Comparison of ENCODE assay signal across 28 cellular contexts in the genomic region with DNA sequence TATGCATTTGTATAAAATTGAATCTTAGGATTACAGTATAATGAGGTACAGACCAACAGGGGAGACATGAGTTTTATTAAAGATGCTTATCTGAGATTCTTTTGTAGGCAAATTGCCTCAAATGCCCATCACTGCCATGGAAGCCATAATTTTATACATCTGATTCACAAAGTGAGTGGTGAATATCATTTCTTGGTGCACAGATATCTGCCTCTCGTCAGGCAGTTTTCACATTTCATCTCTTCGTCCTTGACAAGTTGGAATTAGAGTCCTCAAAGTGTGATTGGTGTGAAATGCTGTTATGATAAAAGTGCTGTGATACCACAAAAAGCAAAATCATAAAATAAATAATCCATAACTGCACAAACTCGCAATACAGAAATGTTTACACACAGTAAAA.
"Had no signal": no experiment of that assay in that cellular context is flagged by ENCODE, and none has a peak within 500 bp of the region (broad histone marks: within the 10 kb centered on the region; RNA-seq: fewer than 3 reads in every experiment).

No MANE protein-coding gene starts in this region.

- H3K27ac Mint-ChIP-seq: stimulated activated effector memory CD8-positive, alpha-beta T cell treated with anti-CD3 and anti-CD28 coated beads, Interleukin-12 subunit alpha, Interleukin-12 subunit beta, amount 100 ng/mL, for 72 hours; stimulated activated memory B cell treated with anti-CD40 and anti-IgM and Interleukin-4, amounts not matched to agents 10 μg/mL and 1 μg/mL and 100 μg/mL, for 72 hours; stimulated activated naive B cell treated with anti-CD40 and anti-IgM and Interleukin-4, amounts not matched to agents 10 μg/mL and 1 μg/mL and 100 μg/mL, for 72 hours; stimulated activated naive CD8-positive, alpha-beta T cell treated with anti-CD3 and anti-CD28 coated beads, Interleukin-15, amount 100 ng/mL, for 72 hours; stimulated activated naive CD8-positive, alpha-beta T cell treated with anti-CD3 and anti-CD28 coated beads, Interleukin-15, Interleukin-2, amounts not matched to agents 100 ng/mL and 50 ng/mL, for 24 hours; type B pancreatic cell had no signal

- H3K4me1 Mint-ChIP-seq: stimulated activated effector memory CD8-positive, alpha-beta T cell treated with anti-CD3 and anti-CD28 coated beads, Interleukin-12 subunit alpha, Interleukin-12 subunit beta, amount 100 ng/mL, for 72 hours; stimulated activated memory B cell treated with anti-CD40 and anti-IgM and Interleukin-4, amounts not matched to agents 10 μg/mL and 1 μg/mL and 100 μg/mL, for 72 hours; stimulated activated naive B cell treated with anti-CD40 and anti-IgM and Interleukin-4, amounts not matched to agents 10 μg/mL and 1 μg/mL and 100 μg/mL, for 72 hours; stimulated activated naive CD8-positive, alpha-beta T cell treated with anti-CD3 and anti-CD28 coated beads, Interleukin-15, amount 100 ng/mL, for 72 hours had no signal

- H3K27me3 Mint-ChIP-seq: stimulated activated memory B cell treated with anti-CD40 and anti-IgM and Interleukin-4, amounts not matched to agents 10 μg/mL and 1 μg/mL and 100 μg/mL, for 72 hours; stimulated activated naive B cell treated with anti-CD40 and anti-IgM and Interleukin-4, amounts not matched to agents 10 μg/mL and 1 μg/mL and 100 μg/mL, for 72 hours; stimulated activated naive CD8-positive, alpha-beta T cell treated with anti-CD3 and anti-CD28 coated beads, Interleukin-15, amount 100 ng/mL, for 72 hours; stimulated activated naive CD8-positive, alpha-beta T cell treated with anti-CD3 and anti-CD28 coated beads, Interleukin-15, Interleukin-2, amounts not matched to agents 100 ng/mL and 50 ng/mL, for 24 hours had no signal

- H3K9me3 ChIP-seq: suprapubic skin, testis, thoracic aorta, thyroid gland, tibial artery, tibial nerve, upper lobe of left lung, upper lobe of right lung, uterus, vagina had no signal

- DNase-seq: stimulated activated CD4-positive, alpha-beta T cell treated with anti-CD3 and anti-CD28 coated beads, Interleukin-2, amount 100 ng/mL, for 48 hours; stimulated activated CD4-positive, alpha-beta T cell treated with anti-CD3 and anti-CD28 coated beads, Interleukin-4, amount 100 ng/mL, for 1 hour; stimulated activated CD4-positive, alpha-beta T cell treated with anti-CD3 and anti-CD28 coated beads, Interleukin-4, amount 100 ng/mL, for 24 hours; stimulated activated CD4-positive, alpha-beta T cell treated with anti-CD3 and anti-CD28 coated beads, Interleukin-4, amount 100 ng/mL, for 4 hours; stimulated activated CD8-positive, alpha-beta memory T cell treated with anti-CD3 and anti-CD28 coated beads, Interleukin-4, amount 100 ng/mL, for 48 hours; stimulated activated naive B cell treated with anti-CD40 and anti-IgM and Interleukin-4, amounts not matched to agents 10 μg/mL and 1 μg/mL and 100 μg/mL, for 72 hours; stimulated activated naive CD4-positive, alpha-beta T cell; stimulated activated naive CD4-positive, alpha-beta T cell treated with Interleukin-2 at 50 U/mL for 16 hours; stimulated activated naive CD8-positive, alpha-beta T cell treated with anti-CD3 and anti-CD28 coated beads, Interleukin-15, amount 100 ng/mL, for 72 hours; stimulated activated naive CD8-positive, alpha-beta T cell treated with anti-CD3 and anti-CD28 coated beads, Interleukin-15, Interleukin-2, amounts not matched to agents 100 U/mL and 50 U/mL, for 24 hours; stomach; substantia nigra; testis; thyroid gland; tibial artery; transverse colon; trophoblast cell; upper lobe of left lung; upper lobe of right lung; uterus had no signal

- H3K9me3 Mint-ChIP-seq: stimulated activated memory B cell treated with anti-CD40 and anti-IgM and Interleukin-4, amounts not matched to agents 10 μg/mL and 1 μg/mL and 100 μg/mL, for 72 hours; type B pancreatic cell had no signal

- H3K4me3 ChIP-seq: stomach, suprapubic skin, testis, thoracic aorta, thyroid gland, tibial artery, tibial nerve, transverse colon, upper lobe of left lung, upper lobe of right lung, uterus, vagina had no signal

- H3K27ac ChIP-seq: stomach, suprapubic skin, testis, thoracic aorta, thyroid gland, tibial artery, tibial nerve, transverse colon, upper lobe of left lung, upper lobe of right lung, uterus, vagina had no signal

- H3K4me3 Mint-ChIP-seq: stimulated activated effector memory CD8-positive, alpha-beta T cell treated with anti-CD3 and anti-CD28 coated beads, Interleukin-12 subunit alpha, Interleukin-12 subunit beta, amount 100 ng/mL, for 72 hours; stimulated activated memory B cell treated with anti-CD40 and anti-IgM and Interleukin-4, amounts not matched to agents 10 μg/mL and 1 μg/mL and 100 μg/mL, for 72 hours; stimulated activated naive B cell treated with anti-CD40 and anti-IgM and Interleukin-4, amounts not matched to agents 10 μg/mL and 1 μg/mL and 100 μg/mL, for 72 hours; stimulated activated naive CD8-positive, alpha-beta T cell treated with anti-CD3 and anti-CD28 coated beads, Interleukin-15, amount 100 ng/mL, for 72 hours; stimulated activated naive CD8-positive, alpha-beta T cell treated with anti-CD3 and anti-CD28 coated beads, Interleukin-15, Interleukin-2, amounts not matched to agents 100 ng/mL and 50 ng/mL, for 24 hours; type B pancreatic cell had no signal

- H3K36me3 Mint-ChIP-seq: stimulated activated effector memory CD8-positive, alpha-beta T cell treated with anti-CD3 and anti-CD28 coated beads, Interleukin-12 subunit alpha, Interleukin-12 subunit beta, amount 100 ng/mL, for 72 hours; stimulated activated memory B cell treated with anti-CD40 and anti-IgM and Interleukin-4, amounts not matched to agents 10 μg/mL and 1 μg/mL and 100 μg/mL, for 72 hours; stimulated activated naive B cell treated with anti-CD40 and anti-IgM and Interleukin-4, amounts not matched to agents 10 μg/mL and 1 μg/mL and 100 μg/mL, for 72 hours; type B pancreatic cell had no signal

- H3K36me3 ChIP-seq: stomach, suprapubic skin, thoracic aorta, thyroid gland, tibial artery, tibial nerve, transverse colon, upper lobe of left lung, upper lobe of right lung, uterus, vagina had no signal

- H3K27me3 ChIP-seq: stomach, suprapubic skin, testis, thyroid gland, tibial artery, tibial nerve, transverse colon, upper lobe of left lung, upper lobe of right lung, uterus, vagina had no signal

- ATAC-seq: stimulated activated effector memory CD8-positive, alpha-beta T cell treated with anti-CD3 and anti-CD28 coated beads, Interleukin-12 subunit alpha, Interleukin-12 subunit beta, amount 100 ng/mL, for 72 hours; stimulated activated memory B cell treated with anti-CD40 and anti-IgM and Interleukin-4, amounts not matched to agents 10 μg/mL and 1 μg/mL and 100 μg/mL, for 72 hours; stimulated activated naive B cell treated with anti-CD40 and anti-IgM and Interleukin-4, amounts not matched to agents 10 μg/mL and 1 μg/mL and 100 μg/mL, for 72 hours; stimulated activated naive CD8-positive, alpha-beta T cell treated with anti-CD3 and anti-CD28 coated beads, Interleukin-15, amount 100 ng/mL, for 72 hours; stimulated activated naive CD8-positive, alpha-beta T cell treated with anti-CD3 and anti-CD28 coated beads, Interleukin-15, Interleukin-2, amounts not matched to agents 100 U/mL and 50 U/mL, for 24 hours; upper lobe of right lung had no signal
